Comparison of ENCODE assay signal across 1 cellular context in genomic region chr5:80255752-80256479, GRCh38.
TF ChIP-seq lines count a peak whose summit lies in the region.

SERINC5 (minus strand) TSS chr5:80256048; CDS start chr5:80255922, 126 bp downstream.

TF ChIP-seq in GM12878, 131 proteins besides CTCF, POLR2A, EP300 and RAD21 (continued from another document):
- TF ChIP-seq BCL3 (IDR thresholded peaks at IDR 0.05; ENCODE audit: borderline replicate concordance, insufficient read depth, low read depth, low read length, poor library complexity, severe bottlenecking) (no peak), STAT3 (IDR thresholded peaks at IDR 0.05; ENCODE audit: low read depth, low read length) (no peak), KLF5 (IDR thresholded peaks at IDR 0.05; ENCODE audit: partially characterized antibody) (no peak), ESRRA (IDR thresholded peaks at IDR 0.05; ENCODE audit: low read length) (no peak)
- TF ChIP-seq, protein P1, sequence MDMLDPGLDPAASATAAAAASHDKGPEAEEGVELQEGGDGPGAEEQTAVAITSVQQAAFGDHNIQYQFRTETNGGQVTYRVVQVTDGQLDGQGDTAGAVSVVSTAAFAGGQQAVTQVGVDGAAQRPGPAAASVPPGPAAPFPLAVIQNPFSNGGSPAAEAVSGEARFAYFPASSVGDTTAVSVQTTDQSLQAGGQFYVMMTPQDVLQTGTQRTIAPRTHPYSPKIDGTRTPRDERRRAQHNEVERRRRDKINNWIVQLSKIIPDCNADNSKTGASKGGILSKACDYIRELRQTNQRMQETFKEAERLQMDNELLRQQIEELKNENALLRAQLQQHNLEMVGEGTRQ (IDR thresholded peaks at IDR 0.05; ENCODE audit: borderline replicate concordance, low read depth, low read length) = no peak
